1 cellular context compared by ENCODE assay signal in the genomic region with DNA sequence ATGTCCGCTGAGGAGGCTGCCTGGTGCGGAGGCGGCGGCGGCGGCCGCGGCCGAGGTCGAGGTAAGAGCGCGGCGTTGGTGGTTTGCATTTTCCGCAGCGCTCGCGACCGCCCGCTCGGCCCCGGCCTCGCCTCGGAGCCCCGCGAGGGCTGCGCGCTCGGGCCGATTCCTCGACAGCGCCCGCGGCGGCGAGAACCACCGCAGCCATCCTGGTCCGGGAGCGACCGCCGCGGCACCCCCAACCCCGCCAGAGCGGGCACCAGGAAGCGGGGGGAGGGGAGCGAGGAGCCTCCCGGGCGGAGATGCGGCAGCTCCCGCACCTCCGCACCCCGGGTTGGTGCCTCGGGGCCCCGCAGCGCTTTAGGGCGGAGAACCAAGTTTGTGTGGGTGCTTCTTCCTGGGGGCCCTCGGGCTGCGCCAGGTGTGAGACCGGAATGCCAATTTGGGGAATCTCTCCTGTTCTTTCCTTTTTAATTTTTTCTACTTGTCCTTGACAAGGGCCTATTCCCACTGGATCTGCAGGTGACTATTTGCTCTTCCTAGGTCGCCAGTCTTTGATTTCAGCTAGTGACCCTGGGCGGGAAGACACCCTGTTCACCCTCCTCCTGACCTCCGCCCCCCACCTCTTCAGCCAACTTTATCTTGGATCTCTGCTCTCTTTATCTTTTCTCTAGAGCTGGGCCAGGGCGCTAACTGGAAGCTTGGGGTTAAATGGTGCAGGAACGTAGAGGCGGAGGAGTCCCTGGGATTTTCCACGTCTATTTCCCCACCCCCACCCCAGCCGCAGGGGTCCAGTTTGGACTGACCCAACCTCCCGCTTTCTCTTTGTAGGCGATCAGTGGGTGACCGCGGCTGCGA.
A peak's percentile ranks its signal among the peaks of the same experiment; 100 is the strongest.
TF ChIP-seq lines count a peak whose summit lies in the region.

Gene SOCS2 (plus strand): TSS at position 822 of the 858 bp plus-strand sequence. CDS start 223 bp downstream, outside the sequence.

TF ChIP-seq in K562, 482 proteins besides CTCF, POLR2A, EP300 and RAD21 (continued from another document and continues in another):
- TF ChIP-seq SIRT6 (IDR thresholded peaks at IDR 0.05; ENCODE audit: low read depth, low read length): no peak
- TF ChIP-seq SREBF2 (CRISPR knock-in tag; IDR thresholded peaks at IDR 0.05): no peak
- TF ChIP-seq NUFIP1 (IDR thresholded peaks at IDR 0.05; ENCODE audit: partially characterized antibody): no peak
- no peak for TF ChIP-seq SP2 (IDR thresholded peaks at IDR 0.05; ENCODE audit: extremely low read depth, low read depth, low read length, poor library complexity, severe bottlenecking)
- no peak for TF ChIP-seq CBX1 (IDR thresholded peaks at IDR 0.05; ENCODE audit: low read depth)
- no peak for TF ChIP-seq RBM22 (IDR thresholded peaks at IDR 0.05; ENCODE audit: low read depth, low read length, poor library complexity, severe bottlenecking)
- TF ChIP-seq NCOA4 (IDR thresholded peaks at IDR 0.05; ENCODE audit: partially characterized antibody): no peak
- peak; percentile 74 for TF ChIP-seq CBFA2T3 (IDR thresholded peaks at IDR 0.05)
- no peak for TF ChIP-seq MYBL2 (IDR thresholded peaks at IDR 0.05; ENCODE audit: low read depth)
- no peak for TF ChIP-seq MYBL2 (CRISPR knock-in tag; IDR thresholded peaks at IDR 0.05; ENCODE audit: borderline replicate concordance)
- no peak for TF ChIP-seq FOXK1 (CRISPR knock-in tag; IDR thresholded peaks at IDR 0.05; ENCODE audit: borderline replicate concordance)
- no peak for TF ChIP-seq ZNF449 (CRISPR knock-in tag; IDR thresholded peaks at IDR 0.05)
- no peak for TF ChIP-seq IFI16 (CRISPR knock-in tag; IDR thresholded peaks at IDR 0.05)
- TF ChIP-seq FOXJ3 (CRISPR knock-in tag; IDR thresholded peaks at IDR 0.05): no peak
- TF ChIP-seq ETV6 (IDR thresholded peaks at IDR 0.05; ENCODE audit: borderline replicate concordance in 1 of 2, low read depth in 2 of 2, low read length in 1 of 2): no peak; a peak in 1 of 4 replicates
- TF ChIP-seq ETV6 (CRISPR knock-in tag; IDR thresholded peaks at IDR 0.05; ENCODE audit: borderline replicate concordance): no peak
- no peak for TF ChIP-seq HINFP (tag; conservative IDR thresholded peaks at IDR 0.05; ENCODE audit: low read depth)
- TF ChIP-seq, protein P1, sequence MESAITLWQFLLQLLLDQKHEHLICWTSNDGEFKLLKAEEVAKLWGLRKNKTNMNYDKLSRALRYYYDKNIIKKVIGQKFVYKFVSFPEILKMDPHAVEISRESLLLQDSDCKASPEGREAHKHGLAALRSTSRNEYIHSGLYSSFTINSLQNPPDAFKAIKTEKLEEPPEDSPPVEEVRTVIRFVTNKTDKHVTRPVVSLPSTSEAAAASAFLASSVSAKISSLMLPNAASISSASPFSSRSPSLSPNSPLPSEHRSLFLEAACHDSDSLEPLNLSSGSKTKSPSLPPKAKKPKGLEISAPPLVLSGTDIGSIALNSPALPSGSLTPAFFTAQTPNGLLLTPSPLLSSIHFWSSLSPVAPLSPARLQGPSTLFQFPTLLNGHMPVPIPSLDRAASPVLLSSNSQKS (CRISPR knock-in tag; IDR thresholded peaks at IDR 0.05): no peak
- TF ChIP-seq MAFG (tag; conservative IDR thresholded peaks at IDR 0.05): no peak
- no peak for TF ChIP-seq KLF10 (CRISPR knock-in tag; IDR thresholded peaks at IDR 0.05)
- TF ChIP-seq MTA2 (IDR thresholded peaks at IDR 0.05; ENCODE audit: low read depth): no peak
- TF ChIP-seq ZNF253 (CRISPR knock-in tag; conservative IDR thresholded peaks at IDR 0.05): no peak
- TF ChIP-seq ZNF717 (CRISPR knock-in tag; IDR thresholded peaks at IDR 0.05): no peak
- TF ChIP-seq ZSCAN29 (IDR thresholded peaks at IDR 0.05): no peak
- TF ChIP-seq, protein P2, sequence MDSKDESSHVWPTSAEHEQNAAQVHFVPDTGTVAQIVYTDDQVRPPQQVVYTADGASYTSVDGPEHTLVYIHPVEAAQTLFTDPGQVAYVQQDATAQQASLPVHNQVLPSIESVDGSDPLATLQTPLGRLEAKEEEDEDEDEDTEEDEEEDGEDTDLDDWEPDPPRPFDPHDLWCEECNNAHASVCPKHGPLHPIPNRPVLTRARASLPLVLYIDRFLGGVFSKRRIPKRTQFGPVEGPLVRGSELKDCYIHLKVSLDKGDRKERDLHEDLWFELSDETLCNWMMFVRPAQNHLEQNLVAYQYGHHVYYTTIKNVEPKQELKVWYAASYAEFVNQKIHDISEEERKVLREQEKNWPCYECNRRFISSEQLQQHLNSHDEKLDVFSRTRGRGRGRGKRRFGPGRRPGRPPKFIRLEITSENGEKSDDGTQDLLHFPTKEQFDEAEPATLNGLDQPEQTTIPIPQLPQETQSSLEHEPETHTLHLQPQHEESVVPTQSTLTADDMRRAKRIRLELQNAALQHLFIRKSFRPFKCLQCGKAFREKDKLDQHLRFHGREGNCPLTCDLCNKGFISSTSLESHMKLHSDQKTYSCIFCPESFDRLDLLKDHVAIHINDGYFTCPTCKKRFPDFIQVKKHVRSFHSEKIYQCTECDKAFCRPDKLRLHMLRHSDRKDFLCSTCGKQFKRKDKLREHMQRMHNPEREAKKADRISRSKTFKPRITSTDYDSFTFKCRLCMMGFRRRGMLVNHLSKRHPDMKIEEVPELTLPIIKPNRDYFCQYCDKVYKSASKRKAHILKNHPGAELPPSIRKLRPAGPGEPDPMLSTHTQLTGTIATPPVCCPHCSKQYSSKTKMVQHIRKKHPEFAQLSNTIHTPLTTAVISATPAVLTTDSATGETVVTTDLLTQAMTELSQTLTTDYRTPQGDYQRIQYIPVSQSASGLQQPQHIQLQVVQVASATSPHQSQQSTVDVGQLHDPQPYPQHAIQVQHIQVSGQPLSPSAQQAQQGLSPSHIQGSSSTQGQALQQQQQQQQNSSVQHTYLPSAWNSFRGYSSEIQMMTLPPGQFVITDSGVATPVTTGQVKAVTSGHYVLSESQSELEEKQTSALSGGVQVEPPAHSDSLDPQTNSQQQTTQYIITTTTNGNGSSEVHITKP (IDR thresholded peaks at IDR 0.05; ENCODE audit: partially characterized antibody): peak; percentile 47
- no peak for TF ChIP-seq MTF1 (CRISPR knock-in tag; IDR thresholded peaks at IDR 0.05; ENCODE audit: borderline replicate concordance)
- TF ChIP-seq ZNF609 (CRISPR knock-in tag; IDR thresholded peaks at IDR 0.05; ENCODE audit: borderline replicate concordance): no peak
- TF ChIP-seq FIP1L1 (IDR thresholded peaks at IDR 0.05; ENCODE audit: low read depth, low read length, poor library complexity, severe bottlenecking): peak; percentile 41
- no peak for TF ChIP-seq E2F3 (CRISPR knock-in tag; IDR thresholded peaks at IDR 0.05)
- TF ChIP-seq HDAC6 (IDR thresholded peaks at IDR 0.05; ENCODE audit: low read depth, low read length): no peak
- TF ChIP-seq ZNF184 (CRISPR knock-in tag; IDR thresholded peaks at IDR 0.05): no peak
- no peak for TF ChIP-seq HMG20A (CRISPR knock-in tag; conservative IDR thresholded peaks at IDR 0.05)
- no peak for TF ChIP-seq NR3C1 (CRISPR knock-in tag; IDR thresholded peaks at IDR 0.05)
- peak; percentile 40; the same call in 1 of the 2 replicates for TF ChIP-seq ZSCAN32 (CRISPR knock-in tag; IDR thresholded peaks at IDR 0.05)
- TF ChIP-seq HNRNPL (IDR thresholded peaks at IDR 0.05; ENCODE audit: low read depth, low read length): peak; percentile 75; the same call in 1 of the 2 replicates
- TF ChIP-seq BCOR (IDR thresholded peaks at IDR 0.05): 0 out of 2 replicates have a peak, but pooled peaks have one; percentile 13
- peak; percentile 3; the same call in 1 of the 2 replicates for TF ChIP-seq CREB1 (IDR thresholded peaks at IDR 0.05)
- TF ChIP-seq CREB1 (CRISPR knock-in tag; IDR thresholded peaks at IDR 0.05): no peak
- peak; percentile 67 for TF ChIP-seq SMARCA4 (IDR thresholded peaks at IDR 0.05)
- 0 out of 2 replicates have a peak, but pooled peaks have one; percentile 48 for TF ChIP-seq NR1H2 (CRISPR knock-in tag; IDR thresholded peaks at IDR 0.05)
- peak; percentile 68 for TF ChIP-seq ETV5 (CRISPR knock-in tag; IDR thresholded peaks at IDR 0.05; ENCODE audit: low read depth)
- TF ChIP-seq HDAC3 (IDR thresholded peaks at IDR 0.05; ENCODE audit: borderline replicate concordance, partially characterized antibody): no peak
- no peak for TF ChIP-seq ZC3H8 (IDR thresholded peaks at IDR 0.05)
- 0 out of 2 replicates have a peak, but pooled peaks have one; percentile 29 for TF ChIP-seq MBD2 (IDR thresholded peaks at IDR 0.05; ENCODE audit: borderline replicate concordance, low read depth)
- TF ChIP-seq HMGXB4 (CRISPR knock-in tag; IDR thresholded peaks at IDR 0.05): no peak
- peak; percentile 65 for TF ChIP-seq EGR1 (conservative IDR thresholded peaks at IDR 0.05)
- TF ChIP-seq OTX1 (CRISPR knock-in tag; IDR thresholded peaks at IDR 0.05): peak; percentile 47; the same call in 1 of the 2 replicates
- no peak for TF ChIP-seq TCF7 (IDR thresholded peaks at IDR 0.05; ENCODE audit: borderline replicate concordance)
- TF ChIP-seq THRA (IDR thresholded peaks at IDR 0.05): no peak
- no peak for TF ChIP-seq SIX5 (IDR thresholded peaks at IDR 0.05; ENCODE audit: borderline replicate concordance in 1 of 2, insufficient read depth in 1 of 2, low read depth in 1 of 2, low read length in 2 of 2)
- peak; percentile 16; the same call in 1 of the 2 replicates for TF ChIP-seq KAT7 (CRISPR knock-in tag; IDR thresholded peaks at IDR 0.05; ENCODE audit: borderline replicate concordance)
- no peak for TF ChIP-seq MAFF (IDR thresholded peaks at IDR 0.05; ENCODE audit: low read length)
- TF ChIP-seq GATAD2A (IDR thresholded peaks at IDR 0.05): no peak; the same call in 1 of the 2 replicates
